ENCODE assay signal across 17 cellular contexts in genomic region chr12:112848972-112849371, GRCh38. TPM values are rescaled to one million over a fixed set of nuclear protein-coding genes. Genes with fewer than 3 reads are reported as not detected.
"Had no signal": no experiment of that assay in that cellular context is flagged by ENCODE, and none has a peak within 500 bp of the region (broad histone marks: within the 10 kb centered on the region; RNA-seq: fewer than 3 reads in every experiment).

No MANE protein-coding gene starts in this region.

- H3K27ac ChIP-seq: gastroesophageal sphincter, lower lobe of right lung, parathyroid adenoma, stomach, testis had no signal

- H3K4me3 ChIP-seq: gastroesophageal sphincter, lower lobe of right lung, stomach, testis had no signal

- H3K4me1 ChIP-seq: gastroesophageal sphincter, lower lobe of right lung, parathyroid adenoma, stomach, testis had no signal

- H3K9ac ChIP-seq: parathyroid adenoma had no signal

- H3K27me3 ChIP-seq: testis had no signal

- H3K36me3 ChIP-seq: gastroesophageal sphincter, lower lobe of right lung, stomach had no signal

- H3K79me2 ChIP-seq: parathyroid adenoma had no signal

- H3K9me3 ChIP-seq: lower lobe of right lung, stomach, testis had no signal

- DNase-seq: activated CD4-positive, alpha-beta T cell treated with anti-CD3 and anti-CD28 coated beads, Interleukin-2, amount 10 ng/mL, durations not matched to agents 24 days and 14 days; activated CD4-positive, CD25-positive, alpha-beta regulatory T cell; activated CD8-positive, alpha-beta memory T cell treated with anti-CD3 and anti-CD28 coated beads, Interleukin-2, amount 50 U/mL, for 48 hours; activated gamma-delta T cell treated with Interleukin-2 at 50 U/mL for 16 hours; aorta; dermis blood vessel endothelial cell; left colon; lower lobe of right lung; midbrain; stimulated activated CD4-positive, alpha-beta T cell treated with anti-CD3 and anti-CD28 coated beads, Interleukin-1b, Interleukin-23, amount 100 ng/mL, for 48 hours; stomach; testis had no signal

RNA-seq across cellular contexts. Expression of gene RPH3A, which starts 57.4 kb away (rescaled TPM):
- total RNA-seq: activated CD4-positive, alpha-beta T cell treated with anti-CD3 and anti-CD28 coated beads, Interleukin-2, amount 10 ng/mL, durations not matched to agents 24 days and 14 days; dermis blood vessel endothelial cell; stomach; T-helper 2 cell treated with Interferon-gamma antibody and Interleukin-4, amounts not matched to agents 100 ng/mL and 5 ng/mL, for 36 hours; ureter had no signal
- polyA plus RNA-seq: aorta, esophagus, stomach had no signal
